1 cellular context compared by ENCODE assay signal in genomic region chr2:163723352-163723751, GRCh38.
TF ChIP-seq lines count a peak whose summit lies in the region.

No MANE protein-coding gene starts in this region.

TF ChIP-seq in H1, 55 proteins besides CTCF, POLR2A, EP300 and RAD21 (continued from another document):
- TF ChIP-seq, protein P1, sequence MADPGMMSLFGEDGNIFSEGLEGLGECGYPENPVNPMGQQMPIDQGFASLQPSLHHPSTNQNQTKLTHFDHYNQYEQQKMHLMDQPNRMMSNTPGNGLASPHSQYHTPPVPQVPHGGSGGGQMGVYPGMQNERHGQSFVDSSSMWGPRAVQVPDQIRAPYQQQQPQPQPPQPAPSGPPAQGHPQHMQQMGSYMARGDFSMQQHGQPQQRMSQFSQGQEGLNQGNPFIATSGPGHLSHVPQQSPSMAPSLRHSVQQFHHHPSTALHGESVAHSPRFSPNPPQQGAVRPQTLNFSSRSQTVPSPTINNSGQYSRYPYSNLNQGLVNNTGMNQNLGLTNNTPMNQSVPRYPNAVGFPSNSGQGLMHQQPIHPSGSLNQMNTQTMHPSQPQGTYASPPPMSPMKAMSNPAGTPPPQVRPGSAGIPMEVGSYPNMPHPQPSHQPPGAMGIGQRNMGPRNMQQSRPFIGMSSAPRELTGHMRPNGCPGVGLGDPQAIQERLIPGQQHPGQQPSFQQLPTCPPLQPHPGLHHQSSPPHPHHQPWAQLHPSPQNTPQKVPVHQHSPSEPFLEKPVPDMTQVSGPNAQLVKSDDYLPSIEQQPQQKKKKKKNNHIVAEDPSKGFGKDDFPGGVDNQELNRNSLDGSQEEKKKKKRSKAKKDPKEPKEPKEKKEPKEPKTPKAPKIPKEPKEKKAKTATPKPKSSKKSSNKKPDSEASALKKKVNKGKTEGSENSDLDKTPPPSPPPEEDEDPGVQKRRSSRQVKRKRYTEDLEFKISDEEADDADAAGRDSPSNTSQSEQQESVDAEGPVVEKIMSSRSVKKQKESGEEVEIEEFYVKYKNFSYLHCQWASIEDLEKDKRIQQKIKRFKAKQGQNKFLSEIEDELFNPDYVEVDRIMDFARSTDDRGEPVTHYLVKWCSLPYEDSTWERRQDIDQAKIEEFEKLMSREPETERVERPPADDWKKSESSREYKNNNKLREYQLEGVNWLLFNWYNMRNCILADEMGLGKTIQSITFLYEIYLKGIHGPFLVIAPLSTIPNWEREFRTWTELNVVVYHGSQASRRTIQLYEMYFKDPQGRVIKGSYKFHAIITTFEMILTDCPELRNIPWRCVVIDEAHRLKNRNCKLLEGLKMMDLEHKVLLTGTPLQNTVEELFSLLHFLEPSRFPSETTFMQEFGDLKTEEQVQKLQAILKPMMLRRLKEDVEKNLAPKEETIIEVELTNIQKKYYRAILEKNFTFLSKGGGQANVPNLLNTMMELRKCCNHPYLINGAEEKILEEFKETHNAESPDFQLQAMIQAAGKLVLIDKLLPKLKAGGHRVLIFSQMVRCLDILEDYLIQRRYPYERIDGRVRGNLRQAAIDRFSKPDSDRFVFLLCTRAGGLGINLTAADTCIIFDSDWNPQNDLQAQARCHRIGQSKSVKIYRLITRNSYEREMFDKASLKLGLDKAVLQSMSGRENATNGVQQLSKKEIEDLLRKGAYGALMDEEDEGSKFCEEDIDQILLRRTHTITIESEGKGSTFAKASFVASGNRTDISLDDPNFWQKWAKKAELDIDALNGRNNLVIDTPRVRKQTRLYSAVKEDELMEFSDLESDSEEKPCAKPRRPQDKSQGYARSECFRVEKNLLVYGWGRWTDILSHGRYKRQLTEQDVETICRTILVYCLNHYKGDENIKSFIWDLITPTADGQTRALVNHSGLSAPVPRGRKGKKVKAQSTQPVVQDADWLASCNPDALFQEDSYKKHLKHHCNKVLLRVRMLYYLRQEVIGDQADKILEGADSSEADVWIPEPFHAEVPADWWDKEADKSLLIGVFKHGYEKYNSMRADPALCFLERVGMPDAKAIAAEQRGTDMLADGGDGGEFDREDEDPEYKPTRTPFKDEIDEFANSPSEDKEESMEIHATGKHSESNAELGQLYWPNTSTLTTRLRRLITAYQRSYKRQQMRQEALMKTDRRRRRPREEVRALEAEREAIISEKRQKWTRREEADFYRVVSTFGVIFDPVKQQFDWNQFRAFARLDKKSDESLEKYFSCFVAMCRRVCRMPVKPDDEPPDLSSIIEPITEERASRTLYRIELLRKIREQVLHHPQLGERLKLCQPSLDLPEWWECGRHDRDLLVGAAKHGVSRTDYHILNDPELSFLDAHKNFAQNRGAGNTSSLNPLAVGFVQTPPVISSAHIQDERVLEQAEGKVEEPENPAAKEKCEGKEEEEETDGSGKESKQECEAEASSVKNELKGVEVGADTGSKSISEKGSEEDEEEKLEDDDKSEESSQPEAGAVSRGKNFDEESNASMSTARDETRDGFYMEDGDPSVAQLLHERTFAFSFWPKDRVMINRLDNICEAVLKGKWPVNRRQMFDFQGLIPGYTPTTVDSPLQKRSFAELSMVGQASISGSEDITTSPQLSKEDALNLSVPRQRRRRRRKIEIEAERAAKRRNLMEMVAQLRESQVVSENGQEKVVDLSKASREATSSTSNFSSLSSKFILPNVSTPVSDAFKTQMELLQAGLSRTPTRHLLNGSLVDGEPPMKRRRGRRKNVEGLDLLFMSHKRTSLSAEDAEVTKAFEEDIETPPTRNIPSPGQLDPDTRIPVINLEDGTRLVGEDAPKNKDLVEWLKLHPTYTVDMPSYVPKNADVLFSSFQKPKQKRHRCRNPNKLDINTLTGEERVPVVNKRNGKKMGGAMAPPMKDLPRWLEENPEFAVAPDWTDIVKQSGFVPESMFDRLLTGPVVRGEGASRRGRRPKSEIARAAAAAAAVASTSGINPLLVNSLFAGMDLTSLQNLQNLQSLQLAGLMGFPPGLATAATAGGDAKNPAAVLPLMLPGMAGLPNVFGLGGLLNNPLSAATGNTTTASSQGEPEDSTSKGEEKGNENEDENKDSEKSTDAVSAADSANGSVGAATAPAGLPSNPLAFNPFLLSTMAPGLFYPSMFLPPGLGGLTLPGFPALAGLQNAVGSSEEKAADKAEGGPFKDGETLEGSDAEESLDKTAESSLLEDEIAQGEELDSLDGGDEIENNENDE (IDR thresholded peaks at IDR 0.05; ENCODE audit: insufficient replicate concordance, low read length): no peak
- TF ChIP-seq YY1 (IDR thresholded peaks at IDR 0.05; ENCODE audit: low read depth, low read length) (no peak), RXRA (IDR thresholded peaks at IDR 0.05; ENCODE audit: insufficient read depth, low read depth, low read length) (no peak), POU5F1 (IDR thresholded peaks at IDR 0.05; ENCODE audit: low read depth, low read length) (no peak)
